ENCODE assay signal across 1 cellular context in the genomic region with DNA sequence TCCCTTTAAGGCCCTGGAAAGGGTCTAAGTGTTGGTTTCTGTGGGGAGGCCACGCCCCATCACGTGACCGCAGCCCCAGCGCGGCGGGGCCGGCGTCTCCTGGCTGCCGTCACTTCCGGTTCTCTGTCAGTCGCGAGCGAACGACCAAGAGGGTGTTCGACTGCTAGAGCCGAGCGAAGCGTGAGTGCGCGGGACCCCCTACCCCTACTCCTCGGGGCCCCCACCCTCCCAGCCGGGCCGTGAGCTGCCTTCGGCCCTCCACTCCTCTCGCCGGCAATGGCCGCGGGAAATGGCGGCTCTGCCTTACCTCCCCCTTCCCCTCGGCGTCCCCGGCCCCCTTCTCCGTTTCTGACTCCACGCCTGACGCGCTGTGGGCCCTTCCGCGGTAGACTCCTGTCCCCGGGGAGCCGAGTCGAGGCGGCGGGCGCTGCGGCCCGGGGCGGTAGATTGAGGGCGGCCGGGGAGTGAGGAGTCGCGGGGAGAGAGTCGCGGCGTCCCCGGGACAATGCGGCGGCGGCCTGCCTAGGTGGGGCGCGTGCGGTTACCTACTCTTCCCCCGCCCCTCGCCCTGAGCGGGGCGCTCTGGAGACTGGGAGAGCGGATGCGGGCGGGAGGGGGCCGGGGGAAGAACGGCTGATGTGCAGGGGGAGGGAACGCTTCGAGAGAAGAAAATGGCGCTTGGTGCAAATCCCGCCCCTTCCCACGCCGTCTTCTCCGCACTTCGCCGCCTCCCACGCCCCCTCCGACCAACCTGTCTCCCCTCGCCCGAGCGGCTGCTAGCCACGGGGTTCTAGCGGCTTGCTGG.
TF ChIP-seq lines count a peak whose summit lies in the region.

A gene (plus strand): TSS at position 112 of the 805 bp plus-strand sequence. CDS start 2,956 bp downstream, outside the sequence.

TF ChIP-seq in K562, 482 proteins besides CTCF, POLR2A, EP300 and RAD21 (continued from another document and continues in another):
- TF ChIP-seq RFX1 (IDR thresholded peaks at IDR 0.05) (peak; percentile 59; the same call in 1 of the 2 replicates), TEAD1 (CRISPR knock-in tag; IDR thresholded peaks at IDR 0.05) (peak in 1 of 2 experiments; percentile 46; a peak in 1 of 4 replicates), TCF7 (IDR thresholded peaks at IDR 0.05; ENCODE audit: borderline replicate concordance) (no peak), NEUROD1 (IDR thresholded peaks at IDR 0.05; ENCODE audit: borderline replicate concordance, low read depth, low read length, partially characterized antibody) (peak; percentile 81), L3MBTL2 (IDR thresholded peaks at IDR 0.05) (peak; percentile 72), SUPT5H (IDR thresholded peaks at IDR 0.05) (peak; percentile 95), ZNF699 (CRISPR knock-in tag; IDR thresholded peaks at IDR 0.05; ENCODE audit: insufficient replicate concordance) (no peak), ZNF589 (CRISPR knock-in tag; IDR thresholded peaks at IDR 0.05; ENCODE audit: low read depth) (peak; percentile 77; the same call in 1 of the 2 replicates), PRPF4 (IDR thresholded peaks at IDR 0.05; ENCODE audit: insufficient read depth, low read depth, low read length, poor library complexity, severe bottlenecking) (peak; percentile 91), CBFB (CRISPR knock-in tag; IDR thresholded peaks at IDR 0.05) (peak; percentile 56; the same call in 1 of the 2 replicates), SMARCE1 (IDR thresholded peaks at IDR 0.05) (0 out of 2 replicates have a peak, but pooled peaks have one; percentile 13), CHD4 (IDR thresholded peaks at IDR 0.05; ENCODE audit: insufficient read depth, insufficient replicate concordance, low read depth, low read length, poor library complexity, severe bottlenecking) (no peak), NR2C1 (IDR thresholded peaks at IDR 0.05) (peak; percentile 63; the same call in 1 of the 2 replicates), NR2C1 (tag; IDR thresholded peaks at IDR 0.05) (no peak), NFATC3 (IDR thresholded peaks at IDR 0.05) (no peak), RB1 (IDR thresholded peaks at IDR 0.05; ENCODE audit: low read depth) (peak; percentile 63; the same call in 1 of the 2 replicates), CXXC5 (CRISPR knock-in tag; IDR thresholded peaks at IDR 0.05) (peak; percentile 82), BRD4 (IDR thresholded peaks at IDR 0.05) (peak; percentile 82; the same call in 1 of the 2 replicates), ELF4 (CRISPR knock-in tag; IDR thresholded peaks at IDR 0.05) (no peak), TBL1XR1 (IDR thresholded peaks at IDR 0.05; ENCODE audit: low read length in 2 of 2) (0 out of 4 replicates have a peak, but pooled peaks of 1 of the 2 experiments have one; percentile 14), FOXM1 (IDR thresholded peaks at IDR 0.05; ENCODE audit: low read depth) (no peak), FOXM1 (CRISPR knock-in tag; IDR thresholded peaks at IDR 0.05; ENCODE audit: low read depth) (peak; percentile 77), TARDBP (IDR thresholded peaks at IDR 0.05) (no peak), ZBTB1 (CRISPR knock-in tag; IDR thresholded peaks at IDR 0.05; ENCODE audit: borderline replicate concordance, low read depth) (peak; percentile 86; the same call in 1 of the 2 replicates), RBM15 (IDR thresholded peaks at IDR 0.05; ENCODE audit: insufficient read depth, low read length) (no peak), MXI1 (IDR thresholded peaks at IDR 0.05; ENCODE audit: low read depth, low read length) (peak; percentile 79), SRSF7 (optimal IDR thresholded peaks at IDR 0.05; ENCODE audit: low read depth, low read length) (peak; percentile 42), CBX3 (IDR thresholded peaks at IDR 0.05; ENCODE audit: borderline replicate concordance in 1 of 2, low read length in 2 of 2) (peak in 1 of 2 experiments; percentile 83; a peak in 1 of 3 replicates), NR4A1 (CRISPR knock-in tag; IDR thresholded peaks at IDR 0.05) (no peak), NR4A1 (tag; IDR thresholded peaks at IDR 0.05) (no peak), ZNF3 (CRISPR knock-in tag; IDR thresholded peaks at IDR 0.05) (no peak)
- TF ChIP-seq, protein P1, sequence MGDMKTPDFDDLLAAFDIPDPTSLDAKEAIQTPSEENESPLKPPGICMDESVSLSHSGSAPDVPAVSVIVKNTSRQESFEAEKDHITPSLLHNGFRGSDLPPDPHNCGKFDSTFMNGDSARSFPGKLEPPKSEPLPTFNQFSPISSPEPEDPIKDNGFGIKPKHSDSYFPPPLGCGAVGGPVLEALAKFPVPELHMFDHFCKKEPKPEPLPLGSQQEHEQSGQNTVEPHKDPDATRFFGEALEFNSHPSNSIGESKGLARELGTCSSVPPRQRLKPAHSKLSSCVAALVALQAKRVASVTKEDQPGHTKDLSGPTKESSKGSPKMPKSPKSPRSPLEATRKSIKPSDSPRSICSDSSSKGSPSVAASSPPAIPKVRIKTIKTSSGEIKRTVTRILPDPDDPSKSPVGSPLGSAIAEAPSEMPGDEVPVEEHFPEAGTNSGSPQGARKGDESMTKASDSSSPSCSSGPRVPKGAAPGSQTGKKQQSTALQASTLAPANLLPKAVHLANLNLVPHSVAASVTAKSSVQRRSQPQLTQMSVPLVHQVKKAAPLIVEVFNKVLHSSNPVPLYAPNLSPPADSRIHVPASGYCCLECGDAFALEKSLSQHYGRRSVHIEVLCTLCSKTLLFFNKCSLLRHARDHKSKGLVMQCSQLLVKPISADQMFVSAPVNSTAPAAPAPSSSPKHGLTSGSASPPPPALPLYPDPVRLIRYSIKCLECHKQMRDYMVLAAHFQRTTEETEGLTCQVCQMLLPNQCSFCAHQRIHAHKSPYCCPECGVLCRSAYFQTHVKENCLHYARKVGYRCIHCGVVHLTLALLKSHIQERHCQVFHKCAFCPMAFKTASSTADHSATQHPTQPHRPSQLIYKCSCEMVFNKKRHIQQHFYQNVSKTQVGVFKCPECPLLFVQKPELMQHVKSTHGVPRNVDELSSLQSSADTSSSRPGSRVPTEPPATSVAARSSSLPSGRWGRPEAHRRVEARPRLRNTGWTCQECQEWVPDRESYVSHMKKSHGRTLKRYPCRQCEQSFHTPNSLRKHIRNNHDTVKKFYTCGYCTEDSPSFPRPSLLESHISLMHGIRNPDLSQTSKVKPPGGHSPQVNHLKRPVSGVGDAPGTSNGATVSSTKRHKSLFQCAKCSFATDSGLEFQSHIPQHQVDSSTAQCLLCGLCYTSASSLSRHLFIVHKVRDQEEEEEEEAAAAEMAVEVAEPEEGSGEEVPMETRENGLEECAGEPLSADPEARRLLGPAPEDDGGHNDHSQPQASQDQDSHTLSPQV (IDR thresholded peaks at IDR 0.05): no peak
- TF ChIP-seq, protein P2, sequence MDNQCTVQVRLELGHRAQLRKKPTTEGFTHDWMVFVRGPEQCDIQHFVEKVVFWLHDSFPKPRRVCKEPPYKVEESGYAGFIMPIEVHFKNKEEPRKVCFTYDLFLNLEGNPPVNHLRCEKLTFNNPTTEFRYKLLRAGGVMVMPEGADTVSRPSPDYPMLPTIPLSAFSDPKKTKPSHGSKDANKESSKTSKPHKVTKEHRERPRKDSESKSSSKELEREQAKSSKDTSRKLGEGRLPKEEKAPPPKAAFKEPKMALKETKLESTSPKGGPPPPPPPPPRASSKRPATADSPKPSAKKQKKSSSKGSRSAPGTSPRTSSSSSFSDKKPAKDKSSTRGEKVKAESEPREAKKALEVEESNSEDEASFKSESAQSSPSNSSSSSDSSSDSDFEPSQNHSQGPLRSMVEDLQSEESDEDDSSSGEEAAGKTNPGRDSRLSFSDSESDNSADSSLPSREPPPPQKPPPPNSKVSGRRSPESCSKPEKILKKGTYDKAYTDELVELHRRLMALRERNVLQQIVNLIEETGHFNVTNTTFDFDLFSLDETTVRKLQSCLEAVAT (IDR thresholded peaks at IDR 0.05): peak in 1 of 2 experiments; percentile 33; a peak in 1 of 4 replicates
- TF ChIP-seq, protein P3, sequence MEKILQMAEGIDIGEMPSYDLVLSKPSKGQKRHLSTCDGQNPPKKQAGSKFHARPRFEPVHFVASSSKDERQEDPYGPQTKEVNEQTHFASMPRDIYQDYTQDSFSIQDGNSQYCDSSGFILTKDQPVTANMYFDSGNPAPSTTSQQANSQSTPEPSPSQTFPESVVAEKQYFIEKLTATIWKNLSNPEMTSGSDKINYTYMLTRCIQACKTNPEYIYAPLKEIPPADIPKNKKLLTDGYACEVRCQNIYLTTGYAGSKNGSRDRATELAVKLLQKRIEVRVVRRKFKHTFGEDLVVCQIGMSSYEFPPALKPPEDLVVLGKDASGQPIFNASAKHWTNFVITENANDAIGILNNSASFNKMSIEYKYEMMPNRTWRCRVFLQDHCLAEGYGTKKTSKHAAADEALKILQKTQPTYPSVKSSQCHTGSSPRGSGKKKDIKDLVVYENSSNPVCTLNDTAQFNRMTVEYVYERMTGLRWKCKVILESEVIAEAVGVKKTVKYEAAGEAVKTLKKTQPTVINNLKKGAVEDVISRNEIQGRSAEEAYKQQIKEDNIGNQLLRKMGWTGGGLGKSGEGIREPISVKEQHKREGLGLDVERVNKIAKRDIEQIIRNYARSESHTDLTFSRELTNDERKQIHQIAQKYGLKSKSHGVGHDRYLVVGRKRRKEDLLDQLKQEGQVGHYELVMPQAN (IDR thresholded peaks at IDR 0.05; ENCODE audit: borderline replicate concordance): peak; percentile 80; the same call in 1 of the 2 replicates
- TF ChIP-seq, protein P4, sequence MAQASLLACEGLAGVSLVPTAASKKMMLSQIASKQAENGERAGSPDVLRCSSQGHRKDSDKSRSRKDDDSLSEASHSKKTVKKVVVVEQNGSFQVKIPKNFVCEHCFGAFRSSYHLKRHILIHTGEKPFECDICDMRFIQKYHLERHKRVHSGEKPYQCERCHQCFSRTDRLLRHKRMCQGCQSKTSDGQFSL (CRISPR knock-in tag; IDR thresholded peaks at IDR 0.05): peak; percentile 48
- TF ChIP-seq, protein P4 (tag; IDR thresholded peaks at IDR 0.05): no peak
- TF ChIP-seq, protein P5, sequence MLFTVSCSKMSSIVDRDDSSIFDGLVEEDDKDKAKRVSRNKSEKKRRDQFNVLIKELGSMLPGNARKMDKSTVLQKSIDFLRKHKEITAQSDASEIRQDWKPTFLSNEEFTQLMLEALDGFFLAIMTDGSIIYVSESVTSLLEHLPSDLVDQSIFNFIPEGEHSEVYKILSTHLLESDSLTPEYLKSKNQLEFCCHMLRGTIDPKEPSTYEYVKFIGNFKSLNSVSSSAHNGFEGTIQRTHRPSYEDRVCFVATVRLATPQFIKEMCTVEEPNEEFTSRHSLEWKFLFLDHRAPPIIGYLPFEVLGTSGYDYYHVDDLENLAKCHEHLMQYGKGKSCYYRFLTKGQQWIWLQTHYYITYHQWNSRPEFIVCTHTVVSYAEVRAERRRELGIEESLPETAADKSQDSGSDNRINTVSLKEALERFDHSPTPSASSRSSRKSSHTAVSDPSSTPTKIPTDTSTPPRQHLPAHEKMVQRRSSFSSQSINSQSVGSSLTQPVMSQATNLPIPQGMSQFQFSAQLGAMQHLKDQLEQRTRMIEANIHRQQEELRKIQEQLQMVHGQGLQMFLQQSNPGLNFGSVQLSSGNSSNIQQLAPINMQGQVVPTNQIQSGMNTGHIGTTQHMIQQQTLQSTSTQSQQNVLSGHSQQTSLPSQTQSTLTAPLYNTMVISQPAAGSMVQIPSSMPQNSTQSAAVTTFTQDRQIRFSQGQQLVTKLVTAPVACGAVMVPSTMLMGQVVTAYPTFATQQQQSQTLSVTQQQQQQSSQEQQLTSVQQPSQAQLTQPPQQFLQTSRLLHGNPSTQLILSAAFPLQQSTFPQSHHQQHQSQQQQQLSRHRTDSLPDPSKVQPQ (CRISPR knock-in tag; IDR thresholded peaks at IDR 0.05; ENCODE audit: borderline replicate concordance): no peak
- TF ChIP-seq, protein P6, sequence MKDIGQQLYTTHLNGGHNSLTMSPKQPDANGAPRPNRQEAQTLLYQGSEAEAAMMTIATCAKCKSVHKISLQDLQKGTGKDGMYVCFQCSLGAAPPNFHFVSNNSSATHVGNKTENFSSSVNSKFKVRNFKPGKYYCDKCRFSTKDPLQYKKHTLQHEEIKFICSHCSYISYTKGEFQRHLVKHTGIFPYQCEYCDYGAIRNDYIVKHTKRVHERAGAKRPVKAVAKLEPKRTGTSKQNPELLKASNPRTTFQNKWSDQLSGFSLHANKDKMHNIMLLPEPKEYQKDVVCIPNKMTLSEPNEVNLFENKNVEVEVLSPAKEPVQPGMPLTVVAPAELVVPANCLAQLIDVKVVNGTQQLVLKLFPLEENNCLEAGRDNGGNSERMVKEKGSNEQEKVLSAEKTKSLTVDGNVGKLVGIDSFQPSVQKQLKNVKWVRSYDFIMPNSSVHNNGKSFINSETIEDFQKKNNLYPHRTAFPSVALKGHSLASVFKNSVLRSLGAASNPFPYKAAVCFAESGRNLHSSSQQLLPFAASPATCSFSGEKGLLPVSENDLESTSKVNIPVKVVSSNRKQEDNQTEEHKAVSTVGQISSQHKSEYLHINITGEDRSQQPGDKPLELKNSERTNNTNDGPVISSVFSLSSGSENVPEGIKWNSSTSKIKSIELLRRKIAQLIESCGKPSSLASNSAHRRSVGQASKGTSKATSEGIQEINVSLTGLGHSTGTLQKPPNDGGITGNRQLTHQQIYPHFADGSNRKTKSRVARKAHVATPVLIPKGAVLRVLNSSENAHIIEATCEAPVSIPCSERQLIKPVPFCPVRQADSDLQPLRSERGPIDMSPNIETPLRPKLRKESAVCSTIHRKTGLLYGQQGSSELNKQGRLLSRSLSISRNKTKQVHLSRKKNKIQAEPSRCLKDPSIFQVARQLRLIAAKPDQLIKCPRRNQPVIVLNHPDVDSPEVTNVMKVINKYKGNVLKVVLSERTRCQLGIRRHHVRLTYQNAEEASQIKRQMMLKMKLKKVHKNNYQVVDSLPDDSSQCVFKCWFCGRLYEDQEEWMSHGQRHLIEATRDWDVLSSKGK (CRISPR knock-in tag; IDR thresholded peaks at IDR 0.05): no peak
- TF ChIP-seq, protein P7, sequence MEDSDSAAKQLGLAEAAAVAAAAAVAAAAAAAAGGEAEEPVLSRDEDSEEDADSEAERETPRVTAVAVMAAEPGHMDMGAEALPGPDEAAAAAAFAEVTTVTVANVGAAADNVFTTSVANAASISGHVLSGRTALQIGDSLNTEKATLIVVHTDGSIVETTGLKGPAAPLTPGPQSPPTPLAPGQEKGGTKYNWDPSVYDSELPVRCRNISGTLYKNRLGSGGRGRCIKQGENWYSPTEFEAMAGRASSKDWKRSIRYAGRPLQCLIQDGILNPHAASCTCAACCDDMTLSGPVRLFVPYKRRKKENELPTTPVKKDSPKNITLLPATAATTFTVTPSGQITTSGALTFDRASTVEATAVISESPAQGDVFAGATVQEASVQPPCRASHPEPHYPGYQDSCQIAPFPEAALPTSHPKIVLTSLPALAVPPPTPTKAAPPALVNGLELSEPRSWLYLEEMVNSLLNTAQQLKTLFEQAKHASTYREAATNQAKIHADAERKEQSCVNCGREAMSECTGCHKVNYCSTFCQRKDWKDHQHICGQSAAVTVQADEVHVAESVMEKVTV (CRISPR knock-in tag; IDR thresholded peaks at IDR 0.05): peak; percentile 20; the same call in 1 of the 2 replicates
- TF ChIP-seq, protein P8, sequence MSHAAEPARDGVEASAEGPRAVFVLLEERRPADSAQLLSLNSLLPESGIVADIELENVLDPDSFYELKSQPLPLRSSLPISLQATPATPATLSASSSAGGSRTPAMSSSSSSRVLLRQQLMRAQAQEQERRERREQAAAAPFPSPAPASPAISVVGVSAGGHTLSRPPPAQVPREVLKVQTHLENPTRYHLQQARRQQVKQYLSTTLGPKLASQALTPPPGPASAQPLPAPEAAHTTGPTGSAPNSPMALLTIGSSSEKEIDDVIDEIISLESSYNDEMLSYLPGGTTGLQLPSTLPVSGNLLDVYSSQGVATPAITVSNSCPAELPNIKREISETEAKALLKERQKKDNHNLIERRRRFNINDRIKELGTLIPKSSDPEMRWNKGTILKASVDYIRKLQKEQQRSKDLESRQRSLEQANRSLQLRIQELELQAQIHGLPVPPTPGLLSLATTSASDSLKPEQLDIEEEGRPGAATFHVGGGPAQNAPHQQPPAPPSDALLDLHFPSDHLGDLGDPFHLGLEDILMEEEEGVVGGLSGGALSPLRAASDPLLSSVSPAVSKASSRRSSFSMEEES (CRISPR knock-in tag; IDR thresholded peaks at IDR 0.05): peak; percentile 100
